Comparison of ENCODE assay signal across 1 cellular context in the genomic region with DNA sequence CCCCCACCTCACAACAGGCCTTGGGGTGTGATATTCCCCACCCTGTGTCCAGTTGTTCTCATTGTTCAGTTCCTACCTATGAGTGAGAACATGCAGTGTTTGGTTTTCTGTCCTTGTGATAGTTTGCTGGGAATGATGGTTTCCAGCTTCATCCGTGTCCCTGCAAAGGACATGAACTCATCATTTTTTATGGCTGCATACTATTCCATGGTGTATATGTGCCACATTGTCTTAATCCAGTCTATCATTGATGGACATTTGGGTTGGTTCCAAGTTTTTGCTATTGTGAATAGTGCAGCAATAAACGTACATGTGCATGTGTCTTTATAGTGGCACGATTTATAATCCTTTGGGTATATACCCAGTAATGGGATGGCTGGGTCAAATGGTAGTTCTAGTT. TPM values are rescaled to one million over a fixed set of nuclear protein-coding genes. Genes with fewer than 3 reads are reported as not detected.
"Had no signal": no experiment of that assay in that cellular context is flagged by ENCODE, and none has a peak within 500 bp of the region (broad histone marks: within the 10 kb centered on the region; RNA-seq: fewer than 3 reads in every experiment).

No MANE protein-coding gene starts in this region.

RNA-seq across cellular contexts. Expression of gene ADGRV1, which starts 41.7 kb away (rescaled TPM):
- total RNA-seq: MCF 10A had no signal
